13 cellular contexts compared by ENCODE assay signal in genomic region chr22:27754247-27754887, GRCh38. TPM values are rescaled to one million over a fixed set of nuclear protein-coding genes. Genes with fewer than 3 reads are reported as not detected.
DNase-seq lines count a peak whose midpoint lies in the region; ATAC-seq and TF ChIP-seq lines count a peak whose summit lies in the region.
"Had no signal": no experiment of that assay in that cellular context is flagged by ENCODE, and none has a peak within 500 bp of the region (broad histone marks: within the 10 kb centered on the region; RNA-seq: fewer than 3 reads in every experiment).

No MANE protein-coding gene starts in this region.

- no peak for TF ChIP-seq CTCF in HEK293 (tag by site-specific recombination; IDR thresholded peaks at IDR 0.05)
- no peak for TF ChIP-seq CTCF in esophagus squamous epithelium (IDR thresholded peaks at IDR 0.05)
- no peak for TF ChIP-seq CTCF in lower leg skin (IDR thresholded peaks at IDR 0.05)

- no peak overlapping the region for H3K27ac ChIP-seq in HEK293 (ENCODE audit: extremely low read depth, low read depth, low read length)
- peak overlapping the region; percentile 29 to 88 (median 69) for H3K27ac ChIP-seq in esophagus squamous epithelium

- WGBS in esophagus squamous epithelium, 2 donors = 26 to 57% methylated on average over 7 to 9 of the region's 19 CpGs
- 35 to 47% methylated on average over 7 to 18 of the region's 19 CpGs for WGBS in lower leg skin, 2 donors

- CTCF ChIA-PET in HEK293 (lab: Yijun Ruan, JAX) = no interaction called here

- ATAC-seq in GM21390 (IDR thresholded peaks at IDR 0.05; ENCODE audit: unreplicated experiment) = no peak
- no peak for ATAC-seq in stimulated activated naive CD8-positive, alpha-beta T cell treated with anti-CD3 and anti-CD28 coated beads, Interleukin-15, Interleukin-2, amounts not matched to agents 100 U/mL and 50 U/mL, for 24 hours

- TF ChIP-seq POLR2A in esophagus squamous epithelium (IDR thresholded peaks at IDR 0.05) = no peak
- TF ChIP-seq POLR2A in lower leg skin (IDR thresholded peaks at IDR 0.05) = no peak

- intact Hi-C loops in esophagus squamous epithelium (cut with DNase I) (no loop called here), lower leg skin (cut with DNase I; ENCODE audit: low total_unique reads) (no loop called here)

- H3K4me1 ChIP-seq in HEK293 (ENCODE audit: control insufficient read depth, insufficient read depth, low read length) = peaks cover 13% of the 10 kb centered on the region
- peaks cover 15 to 85% (median 38%) of the 10 kb centered on the region in 3 donors for H3K4me1 ChIP-seq in esophagus squamous epithelium

- H3K36me3 ChIP-seq in HEK293 (ENCODE audit: control insufficient read depth in 2 of 2, insufficient read depth in 1 of 2, low read length in 2 of 2) (no peaks in the 10 kb centered on the region), esophagus squamous epithelium (no peaks in the 10 kb centered on the region)

- no peaks in the 10 kb centered on the region for H3K27me3 ChIP-seq in esophagus squamous epithelium
- H3K27me3 ChIP-seq: dorsolateral prefrontal cortex had no signal

- H3K4me3 ChIP-seq in HEK293 (ENCODE audit: low read depth, low read length) (no peak overlapping the region), esophagus squamous epithelium (peak overlapping the region in 1 of 4 donors; percentile 15), lower leg skin (ENCODE audit: low read depth, poor library complexity, severe bottlenecking) (no peak overlapping the region)
- H3K4me3 ChIP-seq: dorsolateral prefrontal cortex had no signal

- H3K9me3 ChIP-seq in HEK293 (ENCODE audit: control insufficient read depth, insufficient read depth, low read depth, low read length) (no peaks in the 10 kb centered on the region), esophagus squamous epithelium (no peaks in the 10 kb centered on the region)
- H3K9me3 ChIP-seq: Caco-2 had no signal

- POLR2A ChIA-PET in HEK293 (lab: Yijun Ruan, JAX) = no interaction called here

- DNase-seq in esophagus squamous epithelium (lab: John Stamatoyannopoulos, UW) (no peak), renal cortical epithelial cell (ENCODE audit: low read depth) (peak; percentile 8), C1 segment of cervical spinal cord (lab: John Stamatoyannopoulos, UW) (no peak), lower leg skin (ENCODE audit: low spot score in 2 of 2) (no peak)
- no peak for DNase-seq in stimulated activated naive CD8-positive, alpha-beta T cell treated with anti-CD3 and anti-CD28 coated beads, Interleukin-15, Interleukin-2, amounts not matched to agents 100 U/mL and 50 U/mL, for 24 hours
- DNase-seq: activated CD4-positive, alpha-beta T cell treated with anti-CD3 and anti-CD28 coated beads, Interleukin-2, amount 50 U/mL, for 48 hours; Caco-2; dorsolateral prefrontal cortex; hypothalamus; NCI-H82 had no signal

TF ChIP-seq in HEK293, 187 proteins besides CTCF, POLR2A, EP300 and RAD21 (continues in another document):
- no peak for TF ChIP-seq ZNF629 (tag by site-specific recombination; IDR thresholded peaks at IDR 0.05)
- no peak for TF ChIP-seq ZNF221 (tag by site-specific recombination; IDR thresholded peaks at IDR 0.05; ENCODE audit: borderline replicate concordance)
- TF ChIP-seq, protein P1, sequence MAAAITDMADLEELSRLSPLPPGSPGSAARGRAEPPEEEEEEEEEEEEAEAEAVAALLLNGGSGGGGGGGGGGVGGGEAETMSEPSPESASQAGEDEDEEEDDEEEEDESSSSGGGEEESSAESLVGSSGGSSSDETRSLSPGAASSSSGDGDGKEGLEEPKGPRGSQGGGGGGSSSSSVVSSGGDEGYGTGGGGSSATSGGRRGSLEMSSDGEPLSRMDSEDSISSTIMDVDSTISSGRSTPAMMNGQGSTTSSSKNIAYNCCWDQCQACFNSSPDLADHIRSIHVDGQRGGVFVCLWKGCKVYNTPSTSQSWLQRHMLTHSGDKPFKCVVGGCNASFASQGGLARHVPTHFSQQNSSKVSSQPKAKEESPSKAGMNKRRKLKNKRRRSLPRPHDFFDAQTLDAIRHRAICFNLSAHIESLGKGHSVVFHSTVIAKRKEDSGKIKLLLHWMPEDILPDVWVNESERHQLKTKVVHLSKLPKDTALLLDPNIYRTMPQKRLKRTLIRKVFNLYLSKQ (tag by site-specific recombination; IDR thresholded peaks at IDR 0.05; ENCODE audit: borderline replicate concordance) = no peak
- TF ChIP-seq, protein P2, sequence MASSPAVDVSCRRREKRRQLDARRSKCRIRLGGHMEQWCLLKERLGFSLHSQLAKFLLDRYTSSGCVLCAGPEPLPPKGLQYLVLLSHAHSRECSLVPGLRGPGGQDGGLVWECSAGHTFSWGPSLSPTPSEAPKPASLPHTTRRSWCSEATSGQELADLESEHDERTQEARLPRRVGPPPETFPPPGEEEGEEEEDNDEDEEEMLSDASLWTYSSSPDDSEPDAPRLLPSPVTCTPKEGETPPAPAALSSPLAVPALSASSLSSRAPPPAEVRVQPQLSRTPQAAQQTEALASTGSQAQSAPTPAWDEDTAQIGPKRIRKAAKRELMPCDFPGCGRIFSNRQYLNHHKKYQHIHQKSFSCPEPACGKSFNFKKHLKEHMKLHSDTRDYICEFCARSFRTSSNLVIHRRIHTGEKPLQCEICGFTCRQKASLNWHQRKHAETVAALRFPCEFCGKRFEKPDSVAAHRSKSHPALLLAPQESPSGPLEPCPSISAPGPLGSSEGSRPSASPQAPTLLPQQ (tag by site-specific recombination; IDR thresholded peaks at IDR 0.05) = no peak
- no peak for TF ChIP-seq ZNF791 (tag by site-specific recombination; IDR thresholded peaks at IDR 0.05)
- no peak for TF ChIP-seq ZBTB21 (tag by site-specific recombination; IDR thresholded peaks at IDR 0.05)
- TF ChIP-seq ZNF146 (tag by site-specific recombination; IDR thresholded peaks at IDR 0.05) = no peak
- no peak for TF ChIP-seq YY1 (tag by site-specific recombination; IDR thresholded peaks at IDR 0.05)
- no peak for TF ChIP-seq ZSCAN23 (tag by site-specific recombination; IDR thresholded peaks at IDR 0.05)
- TF ChIP-seq ZNF2 (tag by site-specific recombination; IDR thresholded peaks at IDR 0.05) = no peak
- no peak for TF ChIP-seq ZNF184 (tag by site-specific recombination; IDR thresholded peaks at IDR 0.05)
- TF ChIP-seq SP7 (tag by site-specific recombination; IDR thresholded peaks at IDR 0.05) = peak; percentile 77
- TF ChIP-seq ZNF571 (tag by site-specific recombination; IDR thresholded peaks at IDR 0.05) = no peak
- TF ChIP-seq ZNF169 (tag by site-specific recombination; IDR thresholded peaks at IDR 0.05) = no peak
- no peak for TF ChIP-seq SALL2 (tag by site-specific recombination; IDR thresholded peaks at IDR 0.05; ENCODE audit: borderline replicate concordance)
- TF ChIP-seq ZNF776 (tag by site-specific recombination; IDR thresholded peaks at IDR 0.05; ENCODE audit: borderline replicate concordance) = no peak

TF ChIP-seq in PFSK-1, 5 proteins besides CTCF, POLR2A, EP300 and RAD21:
- TF ChIP-seq SIN3A (IDR thresholded peaks at IDR 0.05; ENCODE audit: borderline replicate concordance, insufficient read depth, low read length) (no peak), POLR2AphosphoS5 (IDR thresholded peaks at IDR 0.05; ENCODE audit: low read depth, low read length) (no peak), TAF1 (IDR thresholded peaks at IDR 0.05; ENCODE audit: borderline replicate concordance, insufficient read depth, low read length) (no peak), FOXP2 (optimal IDR thresholded peaks at IDR 0.05; ENCODE audit: borderline replicate concordance, extremely low read depth, extremely low read length, insufficient read depth) (peak; percentile 5)
- TF ChIP-seq, protein P3, sequence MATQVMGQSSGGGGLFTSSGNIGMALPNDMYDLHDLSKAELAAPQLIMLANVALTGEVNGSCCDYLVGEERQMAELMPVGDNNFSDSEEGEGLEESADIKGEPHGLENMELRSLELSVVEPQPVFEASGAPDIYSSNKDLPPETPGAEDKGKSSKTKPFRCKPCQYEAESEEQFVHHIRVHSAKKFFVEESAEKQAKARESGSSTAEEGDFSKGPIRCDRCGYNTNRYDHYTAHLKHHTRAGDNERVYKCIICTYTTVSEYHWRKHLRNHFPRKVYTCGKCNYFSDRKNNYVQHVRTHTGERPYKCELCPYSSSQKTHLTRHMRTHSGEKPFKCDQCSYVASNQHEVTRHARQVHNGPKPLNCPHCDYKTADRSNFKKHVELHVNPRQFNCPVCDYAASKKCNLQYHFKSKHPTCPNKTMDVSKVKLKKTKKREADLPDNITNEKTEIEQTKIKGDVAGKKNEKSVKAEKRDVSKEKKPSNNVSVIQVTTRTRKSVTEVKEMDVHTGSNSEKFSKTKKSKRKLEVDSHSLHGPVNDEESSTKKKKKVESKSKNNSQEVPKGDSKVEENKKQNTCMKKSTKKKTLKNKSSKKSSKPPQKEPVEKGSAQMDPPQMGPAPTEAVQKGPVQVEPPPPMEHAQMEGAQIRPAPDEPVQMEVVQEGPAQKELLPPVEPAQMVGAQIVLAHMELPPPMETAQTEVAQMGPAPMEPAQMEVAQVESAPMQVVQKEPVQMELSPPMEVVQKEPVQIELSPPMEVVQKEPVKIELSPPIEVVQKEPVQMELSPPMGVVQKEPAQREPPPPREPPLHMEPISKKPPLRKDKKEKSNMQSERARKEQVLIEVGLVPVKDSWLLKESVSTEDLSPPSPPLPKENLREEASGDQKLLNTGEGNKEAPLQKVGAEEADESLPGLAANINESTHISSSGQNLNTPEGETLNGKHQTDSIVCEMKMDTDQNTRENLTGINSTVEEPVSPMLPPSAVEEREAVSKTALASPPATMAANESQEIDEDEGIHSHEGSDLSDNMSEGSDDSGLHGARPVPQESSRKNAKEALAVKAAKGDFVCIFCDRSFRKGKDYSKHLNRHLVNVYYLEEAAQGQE (IDR thresholded peaks at IDR 0.05; ENCODE audit: insufficient read depth in 1 of 2, low read depth in 2 of 2, low read length in 2 of 2) = no peak

RNA-seq across cellular contexts. Expression of gene MN1, which starts 47.2 kb away (rescaled TPM):
- polyA plus RNA-seq in PFSK-1 (2012; ENCODE audit: insufficient read length, low read depth) = 20.5 TPM
- total RNA-seq in esophagus squamous epithelium (1 to 10 TPM; 2.0 to 6.9 (median 3.1) TPM), renal cortical epithelial cell (0.17 and 0.85 TPM in 2 replicates), lower leg skin (1 to 10 TPM; 1.7 to 7.0 (median 2.4) TPM)
